17 cellular contexts compared by ENCODE assay signal in genomic region chr3:48856469-48856868, GRCh38. TPM values are rescaled to one million over a fixed set of nuclear protein-coding genes. Genes with fewer than 3 reads are reported as not detected.
DNase-seq lines count a peak whose midpoint lies in the region; FAIRE-seq and TF ChIP-seq lines count a peak whose summit lies in the region.
"Had no signal": no experiment of that assay in that cellular context is flagged by ENCODE, and none has a peak within 500 bp of the region (broad histone marks: within the 10 kb centered on the region; RNA-seq: fewer than 3 reads in every experiment).

No MANE protein-coding gene starts in this region.

- TF ChIP-seq CTCF in bronchial epithelial cell (IDR thresholded peaks at IDR 0.05; ENCODE audit: insufficient read depth, low read length, severe bottlenecking): no peak

- H3K27me3 Mint-ChIP-seq in activated CD4-positive, alpha-beta T cell treated with anti-CD3 and anti-CD28 coated beads, Interleukin-2, amount 10 ng/mL, durations not matched to agents 24 days and 14 days: no peaks in the 10 kb centered on the region
- H3K27me3 Mint-ChIP-seq in activated CD4-positive, alpha-beta T cell treated with anti-CD3 and anti-CD28 coated beads, Interleukin-2, amount 10 ng/mL, durations not matched to agents 7 days and 5 days: no peaks in the 10 kb centered on the region
- H3K27me3 Mint-ChIP-seq: CD4-positive, alpha-beta memory T cell had no signal

- H3K4me3 ChIP-seq in bronchial epithelial cell (ENCODE audit: low read depth, low read length): no peak overlapping the region
- H3K4me3 ChIP-seq: left lung, Peyer's patch had no signal

- no peaks in the 10 kb centered on the region for H3K27me3 ChIP-seq in bronchial epithelial cell (ENCODE audit: control insufficient read depth, insufficient read depth, low read length)
- H3K27me3 ChIP-seq: left lung, Peyer's patch had no signal

- CTCF ChIA-PET in activated CD4-positive, alpha-beta T cell treated with anti-CD3 and anti-CD28 coated beads, Interleukin-2, amount 10 ng/mL, durations not matched to agents 7 days and 5 days (lab: Charles Lee): interaction anchor here (0.6 kb wide), 1 partner anchor 10 kb away, joined by 4 read pairs; no protein-coding TSS in a partner anchor

- H3K36me3 Mint-ChIP-seq in activated CD4-positive, alpha-beta T cell treated with anti-CD3 and anti-CD28 coated beads, Interleukin-2, amount 10 ng/mL, durations not matched to agents 24 days and 14 days (ENCODE audit: low read depth): peaks cover 11% of the 10 kb centered on the region
- peaks cover 17% of the 10 kb centered on the region for H3K36me3 Mint-ChIP-seq in activated CD4-positive, alpha-beta T cell treated with anti-CD3 and anti-CD28 coated beads, Interleukin-2, amount 10 ng/mL, durations not matched to agents 7 days and 5 days (ENCODE audit: low read depth)

- POLR2A ChIA-PET in activated CD4-positive, alpha-beta T cell treated with anti-CD3 and anti-CD28 coated beads, Interleukin-2, amount 10 ng/mL, durations not matched to agents 7 days and 5 days (lab: Charles Lee): interaction anchor here (0.7 kb wide), 1 partner anchor 91 kb away, joined by 3 read pairs; no protein-coding TSS in a partner anchor

- no peak overlapping the region for H3K27ac Mint-ChIP-seq in activated CD4-positive, alpha-beta T cell treated with anti-CD3 and anti-CD28 coated beads, Interleukin-2, amount 10 ng/mL, durations not matched to agents 24 days and 14 days
- H3K27ac Mint-ChIP-seq in activated CD4-positive, alpha-beta T cell treated with anti-CD3 and anti-CD28 coated beads, Interleukin-2, amount 10 ng/mL, durations not matched to agents 7 days and 5 days: no peak overlapping the region

- in situ Hi-C loops in ACHN (cut with HindIII; ENCODE audit: low pct_ligation_motif_present, low pct_unique_long_range_greater_than_20kb, low sequenced_read_pairs): no loop called here

- H3K4me3 Mint-ChIP-seq in activated CD4-positive, alpha-beta T cell treated with anti-CD3 and anti-CD28 coated beads, Interleukin-2, amount 10 ng/mL, durations not matched to agents 24 days and 14 days: no peak overlapping the region
- H3K4me3 Mint-ChIP-seq in activated CD4-positive, alpha-beta T cell treated with anti-CD3 and anti-CD28 coated beads, Interleukin-2, amount 10 ng/mL, durations not matched to agents 7 days and 5 days: no peak overlapping the region
- H3K4me3 Mint-ChIP-seq: CD4-positive, alpha-beta memory T cell had no signal

- H3K4me1 Mint-ChIP-seq in activated CD4-positive, alpha-beta T cell treated with anti-CD3 and anti-CD28 coated beads, Interleukin-2, amount 10 ng/mL, durations not matched to agents 24 days and 14 days: peaks cover 3% of the 10 kb centered on the region
- peaks cover 2% of the 10 kb centered on the region for H3K4me1 Mint-ChIP-seq in activated CD4-positive, alpha-beta T cell treated with anti-CD3 and anti-CD28 coated beads, Interleukin-2, amount 10 ng/mL, durations not matched to agents 7 days and 5 days
- H3K4me1 Mint-ChIP-seq: CD4-positive, alpha-beta memory T cell had no signal

- no peaks in the 10 kb centered on the region for H3K9me3 Mint-ChIP-seq in activated CD4-positive, alpha-beta T cell treated with anti-CD3 and anti-CD28 coated beads, Interleukin-2, amount 10 ng/mL, durations not matched to agents 24 days and 14 days
- no peaks in the 10 kb centered on the region for H3K9me3 Mint-ChIP-seq in activated CD4-positive, alpha-beta T cell treated with anti-CD3 and anti-CD28 coated beads, Interleukin-2, amount 10 ng/mL, durations not matched to agents 7 days and 5 days
- H3K9me3 Mint-ChIP-seq: CD4-positive, alpha-beta memory T cell had no signal

- intact Hi-C loops in activated CD4-positive, alpha-beta T cell treated with anti-CD3 and anti-CD28 coated beads, Interleukin-2, amount 10 ng/mL, durations not matched to agents 24 days and 14 days (cut with micrococcal nuclease): no loop called here

- peak; percentile 28 for FAIRE-seq in bronchial epithelial cell (lab: Jason Lieb, UNC)

- peak; percentile 24 for DNase-seq in NCI-H2171 treated with DMSO at 0.1 percent for 48 hours (lab: John Stamatoyannopoulos, UW)
- DNase-seq in NCI-H2171 (lab: John Stamatoyannopoulos, UW): no peak
- no peak for DNase-seq in bronchial epithelial cell (ENCODE audit: low read depth)
- peak; percentile 62 for DNase-seq in medulla oblongata (ENCODE audit: extremely low spot score)
- peak; percentile 39 for DNase-seq in superior temporal gyrus (ENCODE audit: extremely low spot score)
- no peak for DNase-seq in activated CD4-positive, alpha-beta T cell treated with anti-CD3 and anti-CD28 coated beads, Interleukin-2, amount 10 ng/mL, durations not matched to agents 24 days and 14 days
- no peak for DNase-seq in ACHN
- no peak for DNase-seq in activated CD4-positive, alpha-beta T cell treated with anti-CD3 and anti-CD28 coated beads, Interleukin-2, amount 10 ng/mL, durations not matched to agents 7 days and 5 days
- DNase-seq: 8988T; activated naive CD4-positive, alpha-beta T cell; CD4-positive, alpha-beta memory T cell; HCEC 1CT; left lung; NCI-H2081 treated with DMSO at 0.1 percent for 48 hours; NCI-H526; Peyer's patch; stimulated activated CD4-positive, alpha-beta T cell treated with anti-CD3 and anti-CD28 coated beads, Interleukin-2, amount 100 ng/mL, for 24 hours had no signal

- H3K36me3 ChIP-seq in bronchial epithelial cell (ENCODE audit: control insufficient read depth, insufficient read depth, low read length): no peaks in the 10 kb centered on the region

RNA-seq across cellular contexts. Expression of gene PRKAR2A, which starts 8.8 kb away (rescaled TPM):
- 28.7 and 32.9 TPM in 2 replicates for total RNA-seq in bronchial epithelial cell
- 31.9 and 39.4 TPM in 2 replicates for total RNA-seq in activated CD4-positive, alpha-beta T cell treated with anti-CD3 and anti-CD28 coated beads, Interleukin-2, amount 10 ng/mL, durations not matched to agents 24 days and 14 days
- total RNA-seq in activated CD4-positive, alpha-beta T cell treated with anti-CD3 and anti-CD28 coated beads, Interleukin-2, amount 10 ng/mL, durations not matched to agents 7 days and 5 days: 10 to 100 TPM; 26.4 to 27.2 TPM

RNA-seq across cellular contexts. Expression of gene SLC25A20, which starts 42.2 kb away (rescaled TPM):
- 9.5 and 11.8 TPM in 2 replicates for total RNA-seq in bronchial epithelial cell
- 13.8 and 15.6 TPM in 2 replicates for total RNA-seq in activated CD4-positive, alpha-beta T cell treated with anti-CD3 and anti-CD28 coated beads, Interleukin-2, amount 10 ng/mL, durations not matched to agents 24 days and 14 days
- total RNA-seq in activated CD4-positive, alpha-beta T cell treated with anti-CD3 and anti-CD28 coated beads, Interleukin-2, amount 10 ng/mL, durations not matched to agents 7 days and 5 days: 10 to 100 TPM; 35.2 to 40.6 TPM

Comparison
In these comparisons a context has a peak if more than half of its experiments do, and no peak if none do; other contexts are left out.
1. DNase-seq: peak in NCI-H2171 treated with DMSO at 0.1 percent for 48 hours (single experiment), medulla oblongata (single experiment) and superior temporal gyrus (single experiment); none in NCI-H2171 (single experiment), bronchial epithelial cell (single experiment), activated CD4-positive, alpha-beta T cell treated with anti-CD3 and anti-CD28 coated beads, Interleukin-2, amount 10 ng/mL, durations not matched to agents 24 days and 14 days (single experiment), ACHN (single experiment) and activated CD4-positive, alpha-beta T cell treated with anti-CD3 and anti-CD28 coated beads, Interleukin-2, amount 10 ng/mL, durations not matched to agents 7 days and 5 days (single experiment).